In genomic region chr6:44575644-44576043, GRCh38 we compare ENCODE assay signal across 25 cellular contexts.
"Had no signal": no experiment of that assay in that cellular context is flagged by ENCODE, and none has a peak within 500 bp of the region (broad histone marks: within the 10 kb centered on the region; RNA-seq: fewer than 3 reads in every experiment).

No MANE protein-coding gene starts in this region.

- H3K4me3 ChIP-seq: breast epithelium, Peyer's patch, SJSA1 had no signal

- H3K9me3 ChIP-seq: breast epithelium, Peyer's patch, SJSA1 had no signal

- H3K27ac ChIP-seq: Peyer's patch, SJSA1 had no signal

- H3K4me1 ChIP-seq: breast epithelium, Peyer's patch had no signal

- ATAC-seq: activated CD8-positive, alpha-beta memory T cell treated with anti-CD3 and anti-CD28 coated beads, Interleukin-2, amount 10 ng/mL, durations not matched to agents 7 days and 5 days; activated naive CD4-positive, alpha-beta T cell treated with anti-CD3 and anti-CD28 coated beads, Interleukin-2, amount 50 U/mL, for 72 hours; SK-N-SH treated with all-trans-retinoic acid at 6 μM for 48 hours; WTC11 had no signal

- DNase-seq: activated CD4-positive, alpha-beta T cell treated with anti-CD3 and anti-CD28 coated beads for 48 hours; activated CD4-positive, alpha-beta T cell treated with anti-CD3 and anti-CD28 coated beads, Interleukin-2, amount 50 U/mL, for 48 hours; activated CD4-positive, CD25-positive, alpha-beta regulatory T cell treated with anti-CD3 and anti-CD28 coated beads, Interleukin-2, amount 50 U/mL, for 72 hours; activated effector memory CD4-positive, alpha-beta T cell treated with Interleukin-2 at 50 U/mL for 16 hours; activated naive CD4-positive, alpha-beta T cell treated with Interleukin-2 at 50 U/mL for 16 hours; activated T-cell treated with anti-CD3 and anti-CD28 coated beads, Interleukin-2, amount 50 U/mL, for 24 hours; anterior cingulate cortex; central memory CD4-positive, alpha-beta T cell; Karpas-422; MM.1S; NCI-H1105 treated with DMSO at 0.1 percent for 48 hours; NCI-H1436 treated with DMSO at 0.1 percent for 48 hours; NCI-H187; NCI-H2081; NCI-H510A treated with DMSO at 0.1 percent for 48 hours; NCI-H69; Peyer's patch; SHP77; SW 1271 had no signal

- H3K27me3 ChIP-seq: breast epithelium, Peyer's patch, SJSA1 had no signal

- H3K36me3 ChIP-seq: breast epithelium, Peyer's patch, SJSA1 had no signal
